ENCODE assay signal across 30 cellular contexts in the genomic region with DNA sequence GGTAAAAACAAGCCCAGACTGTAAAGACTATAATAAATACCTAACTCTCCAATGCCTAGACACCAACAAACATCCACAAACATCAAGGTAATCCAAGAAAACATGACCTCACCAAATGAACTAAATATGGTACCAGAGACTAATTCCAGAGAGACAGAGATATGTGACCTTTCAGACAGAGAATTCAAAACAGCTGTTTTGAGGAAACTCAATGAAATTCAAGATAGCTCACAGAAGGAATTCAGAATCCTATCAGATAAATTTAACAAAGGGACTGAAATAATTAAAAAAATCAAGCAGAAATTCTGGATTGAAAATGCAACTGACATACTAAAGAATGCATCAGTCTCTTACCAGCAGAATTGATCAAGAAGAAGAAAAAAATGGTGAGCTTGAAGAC.
"Had no signal": no experiment of that assay in that cellular context is flagged by ENCODE, and none has a peak within 500 bp of the region (broad histone marks: within the 10 kb centered on the region; RNA-seq: fewer than 3 reads in every experiment).

No MANE protein-coding gene starts in this region.

- ATAC-seq: activated CD4-positive, alpha-beta T cell treated with anti-CD3 and anti-CD28 coated beads for 36 hours; activated CD8-positive, alpha-beta memory T cell treated with anti-CD3 and anti-CD28 coated beads, Interleukin-2, amount 10 ng/mL, durations not matched to agents 7 days and 5 days; activated CD8-positive, alpha-beta T cell treated with anti-CD3 and anti-CD28 coated beads, Interleukin-2, amount 10 ng/mL, durations not matched to agents 7 days and 5 days; T-cell; upper lobe of right lung had no signal

- H3K27me3 ChIP-seq: brain microvascular endothelial cell, esophagus muscularis mucosa, gastrocnemius medialis, neutrophil, sigmoid colon, suprapubic skin, tibial artery, upper lobe of right lung had no signal

- H3K4me3 Mint-ChIP-seq: activated B cell treated with CpG ODN at 0.5 μM for 24 hours; activated CD4-positive, alpha-beta T cell treated with anti-CD3 and anti-CD28 coated beads for 36 hours; activated CD8-positive, alpha-beta memory T cell treated with anti-CD3 and anti-CD28 coated beads, Interleukin-2, amount 10 ng/mL, durations not matched to agents 7 days and 5 days; activated CD8-positive, alpha-beta T cell treated with anti-CD3 and anti-CD28 coated beads, Interleukin-2, amount 10 ng/mL, durations not matched to agents 7 days and 5 days; activated naive CD4-positive, alpha-beta T cell treated with anti-CD3 and anti-CD28 coated beads, Interleukin-2, amount 10 ng/mL, durations not matched to agents 7 days and 5 days; activated naive CD8-positive, alpha-beta T cell treated with anti-CD3 and anti-CD28 coated beads, Interleukin-2, amount 10 ng/mL, durations not matched to agents 7 days and 5 days; dendritic cell treated with granulocyte-macrophage colony-stimulating factor and Interleukin-4, amounts not matched to agents 40 ng/mL and 50 ng/mL, for 4 days; naive B cell; nephron progenitor cell; T-cell; T-helper 2 cell treated with Interferon-gamma antibody and Interleukin-4, amounts not matched to agents 5 μg/mL and 100 μg/mL, for 36 hours had no signal

- H3K4me1 Mint-ChIP-seq: nephron progenitor cell had no signal

- H3K27ac ChIP-seq: brain microvascular endothelial cell, esophagus muscularis mucosa, gastrocnemius medialis, neutrophil, sigmoid colon, suprapubic skin, tibial artery, upper lobe of right lung had no signal

- H3K27ac Mint-ChIP-seq: activated B cell treated with CpG ODN at 0.5 μM for 24 hours; activated CD4-positive, alpha-beta T cell treated with anti-CD3 and anti-CD28 coated beads for 36 hours; activated CD8-positive, alpha-beta memory T cell treated with anti-CD3 and anti-CD28 coated beads, Interleukin-2, amount 10 ng/mL, durations not matched to agents 7 days and 5 days; activated CD8-positive, alpha-beta T cell treated with anti-CD3 and anti-CD28 coated beads, Interleukin-2, amount 10 ng/mL, durations not matched to agents 7 days and 5 days; activated naive CD4-positive, alpha-beta T cell treated with anti-CD3 and anti-CD28 coated beads, Interleukin-2, amount 10 ng/mL, durations not matched to agents 7 days and 5 days; activated naive CD8-positive, alpha-beta T cell treated with anti-CD3 and anti-CD28 coated beads, Interleukin-2, amount 10 ng/mL, durations not matched to agents 7 days and 5 days; dendritic cell treated with granulocyte-macrophage colony-stimulating factor and Interleukin-4, amounts not matched to agents 40 ng/mL and 50 ng/mL, for 4 days; nephron progenitor cell; T-cell; T-helper 2 cell treated with Interferon-gamma antibody and Interleukin-4, amounts not matched to agents 5 μg/mL and 100 μg/mL, for 36 hours had no signal

- H3K4me3 ChIP-seq: esophagus muscularis mucosa, gastrocnemius medialis, sigmoid colon, smooth muscle cell, suprapubic skin, tibial artery, upper lobe of right lung had no signal

- DNase-seq: activated B cell treated with CpG ODN at 0.5 μM for 24 hours; activated CD4-positive, alpha-beta T cell treated with anti-CD3 and anti-CD28 coated beads for 36 hours; activated CD8-positive, alpha-beta memory T cell treated with anti-CD3 and anti-CD28 coated beads, Interleukin-2, amount 10 ng/mL, durations not matched to agents 7 days and 5 days; activated CD8-positive, alpha-beta T cell treated with anti-CD3 and anti-CD28 coated beads, Interleukin-2, amount 10 ng/mL, durations not matched to agents 7 days and 5 days; activated effector memory CD4-positive, alpha-beta T cell treated with Interleukin-2 at 50 U/mL for 16 hours; activated naive CD4-positive, alpha-beta T cell treated with anti-CD3 and anti-CD28 coated beads, Interleukin-2, amount 10 ng/mL, durations not matched to agents 7 days and 5 days; activated naive CD8-positive, alpha-beta T cell treated with anti-CD3 and anti-CD28 coated beads, Interleukin-2, amount 10 ng/mL, durations not matched to agents 7 days and 5 days; amniotic stem cell; brain microvascular endothelial cell; gastrocnemius medialis; glutamatergic neuron; islet precursor cell; left ventricle myocardium superior; naive B cell; nephron progenitor cell; retina; sigmoid colon; stimulated activated CD4-positive, alpha-beta T cell treated with anti-CD3 and anti-CD28 coated beads, Interleukin-1b, Interleukin-23, amount 100 ng/mL, for 48 hours; stimulated activated CD4-positive, alpha-beta T cell treated with anti-CD3 and anti-CD28 coated beads, Interleukin-4, amount 100 ng/mL, for 4 hours; stimulated activated CD8-positive, alpha-beta memory T cell treated with anti-CD3 and anti-CD28 coated beads, Interleukin-4, amount 100 ng/mL, for 48 hours; stimulated activated naive CD4-positive, alpha-beta T cell; T-cell; tibial artery; upper lobe of right lung had no signal

- H3K4me1 ChIP-seq: tibial artery, upper lobe of right lung had no signal

- H3K9me3 ChIP-seq: esophagus muscularis mucosa, gastrocnemius medialis, neutrophil, sigmoid colon, suprapubic skin, tibial artery, upper lobe of right lung had no signal

- H3K9me3 Mint-ChIP-seq: activated B cell treated with CpG ODN at 0.5 μM for 24 hours; activated naive CD4-positive, alpha-beta T cell treated with anti-CD3 and anti-CD28 coated beads, Interleukin-2, amount 10 ng/mL, durations not matched to agents 7 days and 5 days; activated naive CD8-positive, alpha-beta T cell treated with anti-CD3 and anti-CD28 coated beads, Interleukin-2, amount 10 ng/mL, durations not matched to agents 7 days and 5 days; dendritic cell treated with granulocyte-macrophage colony-stimulating factor and Interleukin-4, amounts not matched to agents 40 ng/mL and 50 ng/mL, for 4 days; naive B cell; T-cell; T-helper 2 cell treated with Interferon-gamma antibody and Interleukin-4, amounts not matched to agents 5 μg/mL and 100 μg/mL, for 36 hours had no signal

- H3K27me3 Mint-ChIP-seq: activated B cell treated with CpG ODN at 0.5 μM for 24 hours; activated CD4-positive, alpha-beta T cell treated with anti-CD3 and anti-CD28 coated beads for 36 hours; activated CD8-positive, alpha-beta memory T cell treated with anti-CD3 and anti-CD28 coated beads, Interleukin-2, amount 10 ng/mL, durations not matched to agents 7 days and 5 days; activated naive CD4-positive, alpha-beta T cell treated with anti-CD3 and anti-CD28 coated beads, Interleukin-2, amount 10 ng/mL, durations not matched to agents 7 days and 5 days; activated naive CD8-positive, alpha-beta T cell treated with anti-CD3 and anti-CD28 coated beads, Interleukin-2, amount 10 ng/mL, durations not matched to agents 7 days and 5 days; dendritic cell treated with granulocyte-macrophage colony-stimulating factor and Interleukin-4, amounts not matched to agents 40 ng/mL and 50 ng/mL, for 4 days; naive B cell; T-cell had no signal

- H3K36me3 ChIP-seq: brain microvascular endothelial cell, esophagus muscularis mucosa, gastrocnemius medialis, neutrophil, sigmoid colon, upper lobe of right lung had no signal
